1 cellular context compared by ENCODE assay signal in the genomic region with DNA sequence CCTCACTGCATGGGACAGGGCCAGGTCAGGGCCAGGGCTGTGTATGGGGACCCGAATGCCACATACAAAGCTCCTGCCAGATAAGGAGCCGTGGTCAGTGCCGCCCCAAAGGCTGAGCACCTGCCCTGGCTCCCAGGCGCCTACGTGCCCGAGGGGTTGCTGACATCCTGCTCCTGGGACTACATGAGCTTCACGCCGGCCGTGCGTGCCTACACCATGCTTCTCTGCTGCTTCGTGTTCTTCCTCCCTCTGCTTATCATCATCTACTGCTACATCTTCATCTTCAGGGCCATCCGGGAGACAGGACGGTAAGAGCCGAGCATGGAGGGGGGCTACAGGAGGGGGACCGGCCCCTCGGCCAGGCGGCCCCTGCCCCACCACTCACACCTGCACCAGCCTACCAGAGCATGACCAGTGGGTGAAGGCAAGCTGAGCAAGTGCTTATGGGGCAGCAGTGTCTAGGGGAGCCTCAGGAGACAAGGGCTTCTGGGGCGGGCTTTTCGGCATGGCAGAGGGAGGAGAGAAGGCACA.
TF ChIP-seq lines count a peak whose summit lies in the region.

No MANE protein-coding gene starts in this region.

TF ChIP-seq in H1, 55 proteins besides CTCF, POLR2A, EP300 and RAD21:
- TF ChIP-seq RFX5 (IDR thresholded peaks at IDR 0.05; ENCODE audit: borderline replicate concordance, low read depth, low read length) (no peak), TCF12 (IDR thresholded peaks at IDR 0.05; ENCODE audit: low read depth, low read length) (no peak), CHD2 (IDR thresholded peaks at IDR 0.05; ENCODE audit: low read length) (no peak), CREB1 (IDR thresholded peaks at IDR 0.05) (no peak), HDAC2 (IDR thresholded peaks at IDR 0.05; ENCODE audit: borderline replicate concordance in 1 of 2, low read depth in 2 of 2, low read length in 2 of 2) (no peak), RBBP5 (IDR thresholded peaks at IDR 0.05; ENCODE audit: borderline replicate concordance, low read depth, low read length) (no peak), TAF7 (optimal IDR thresholded peaks at IDR 0.05; ENCODE audit: borderline replicate concordance, low read depth, low read length) (no peak), YY1 (IDR thresholded peaks at IDR 0.05; ENCODE audit: low read depth, low read length) (no peak)
- TF ChIP-seq, protein P1, sequence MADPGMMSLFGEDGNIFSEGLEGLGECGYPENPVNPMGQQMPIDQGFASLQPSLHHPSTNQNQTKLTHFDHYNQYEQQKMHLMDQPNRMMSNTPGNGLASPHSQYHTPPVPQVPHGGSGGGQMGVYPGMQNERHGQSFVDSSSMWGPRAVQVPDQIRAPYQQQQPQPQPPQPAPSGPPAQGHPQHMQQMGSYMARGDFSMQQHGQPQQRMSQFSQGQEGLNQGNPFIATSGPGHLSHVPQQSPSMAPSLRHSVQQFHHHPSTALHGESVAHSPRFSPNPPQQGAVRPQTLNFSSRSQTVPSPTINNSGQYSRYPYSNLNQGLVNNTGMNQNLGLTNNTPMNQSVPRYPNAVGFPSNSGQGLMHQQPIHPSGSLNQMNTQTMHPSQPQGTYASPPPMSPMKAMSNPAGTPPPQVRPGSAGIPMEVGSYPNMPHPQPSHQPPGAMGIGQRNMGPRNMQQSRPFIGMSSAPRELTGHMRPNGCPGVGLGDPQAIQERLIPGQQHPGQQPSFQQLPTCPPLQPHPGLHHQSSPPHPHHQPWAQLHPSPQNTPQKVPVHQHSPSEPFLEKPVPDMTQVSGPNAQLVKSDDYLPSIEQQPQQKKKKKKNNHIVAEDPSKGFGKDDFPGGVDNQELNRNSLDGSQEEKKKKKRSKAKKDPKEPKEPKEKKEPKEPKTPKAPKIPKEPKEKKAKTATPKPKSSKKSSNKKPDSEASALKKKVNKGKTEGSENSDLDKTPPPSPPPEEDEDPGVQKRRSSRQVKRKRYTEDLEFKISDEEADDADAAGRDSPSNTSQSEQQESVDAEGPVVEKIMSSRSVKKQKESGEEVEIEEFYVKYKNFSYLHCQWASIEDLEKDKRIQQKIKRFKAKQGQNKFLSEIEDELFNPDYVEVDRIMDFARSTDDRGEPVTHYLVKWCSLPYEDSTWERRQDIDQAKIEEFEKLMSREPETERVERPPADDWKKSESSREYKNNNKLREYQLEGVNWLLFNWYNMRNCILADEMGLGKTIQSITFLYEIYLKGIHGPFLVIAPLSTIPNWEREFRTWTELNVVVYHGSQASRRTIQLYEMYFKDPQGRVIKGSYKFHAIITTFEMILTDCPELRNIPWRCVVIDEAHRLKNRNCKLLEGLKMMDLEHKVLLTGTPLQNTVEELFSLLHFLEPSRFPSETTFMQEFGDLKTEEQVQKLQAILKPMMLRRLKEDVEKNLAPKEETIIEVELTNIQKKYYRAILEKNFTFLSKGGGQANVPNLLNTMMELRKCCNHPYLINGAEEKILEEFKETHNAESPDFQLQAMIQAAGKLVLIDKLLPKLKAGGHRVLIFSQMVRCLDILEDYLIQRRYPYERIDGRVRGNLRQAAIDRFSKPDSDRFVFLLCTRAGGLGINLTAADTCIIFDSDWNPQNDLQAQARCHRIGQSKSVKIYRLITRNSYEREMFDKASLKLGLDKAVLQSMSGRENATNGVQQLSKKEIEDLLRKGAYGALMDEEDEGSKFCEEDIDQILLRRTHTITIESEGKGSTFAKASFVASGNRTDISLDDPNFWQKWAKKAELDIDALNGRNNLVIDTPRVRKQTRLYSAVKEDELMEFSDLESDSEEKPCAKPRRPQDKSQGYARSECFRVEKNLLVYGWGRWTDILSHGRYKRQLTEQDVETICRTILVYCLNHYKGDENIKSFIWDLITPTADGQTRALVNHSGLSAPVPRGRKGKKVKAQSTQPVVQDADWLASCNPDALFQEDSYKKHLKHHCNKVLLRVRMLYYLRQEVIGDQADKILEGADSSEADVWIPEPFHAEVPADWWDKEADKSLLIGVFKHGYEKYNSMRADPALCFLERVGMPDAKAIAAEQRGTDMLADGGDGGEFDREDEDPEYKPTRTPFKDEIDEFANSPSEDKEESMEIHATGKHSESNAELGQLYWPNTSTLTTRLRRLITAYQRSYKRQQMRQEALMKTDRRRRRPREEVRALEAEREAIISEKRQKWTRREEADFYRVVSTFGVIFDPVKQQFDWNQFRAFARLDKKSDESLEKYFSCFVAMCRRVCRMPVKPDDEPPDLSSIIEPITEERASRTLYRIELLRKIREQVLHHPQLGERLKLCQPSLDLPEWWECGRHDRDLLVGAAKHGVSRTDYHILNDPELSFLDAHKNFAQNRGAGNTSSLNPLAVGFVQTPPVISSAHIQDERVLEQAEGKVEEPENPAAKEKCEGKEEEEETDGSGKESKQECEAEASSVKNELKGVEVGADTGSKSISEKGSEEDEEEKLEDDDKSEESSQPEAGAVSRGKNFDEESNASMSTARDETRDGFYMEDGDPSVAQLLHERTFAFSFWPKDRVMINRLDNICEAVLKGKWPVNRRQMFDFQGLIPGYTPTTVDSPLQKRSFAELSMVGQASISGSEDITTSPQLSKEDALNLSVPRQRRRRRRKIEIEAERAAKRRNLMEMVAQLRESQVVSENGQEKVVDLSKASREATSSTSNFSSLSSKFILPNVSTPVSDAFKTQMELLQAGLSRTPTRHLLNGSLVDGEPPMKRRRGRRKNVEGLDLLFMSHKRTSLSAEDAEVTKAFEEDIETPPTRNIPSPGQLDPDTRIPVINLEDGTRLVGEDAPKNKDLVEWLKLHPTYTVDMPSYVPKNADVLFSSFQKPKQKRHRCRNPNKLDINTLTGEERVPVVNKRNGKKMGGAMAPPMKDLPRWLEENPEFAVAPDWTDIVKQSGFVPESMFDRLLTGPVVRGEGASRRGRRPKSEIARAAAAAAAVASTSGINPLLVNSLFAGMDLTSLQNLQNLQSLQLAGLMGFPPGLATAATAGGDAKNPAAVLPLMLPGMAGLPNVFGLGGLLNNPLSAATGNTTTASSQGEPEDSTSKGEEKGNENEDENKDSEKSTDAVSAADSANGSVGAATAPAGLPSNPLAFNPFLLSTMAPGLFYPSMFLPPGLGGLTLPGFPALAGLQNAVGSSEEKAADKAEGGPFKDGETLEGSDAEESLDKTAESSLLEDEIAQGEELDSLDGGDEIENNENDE (IDR thresholded peaks at IDR 0.05; ENCODE audit: insufficient replicate concordance, low read length), result no peak
